1 cellular context compared by ENCODE assay signal in the genomic region with DNA sequence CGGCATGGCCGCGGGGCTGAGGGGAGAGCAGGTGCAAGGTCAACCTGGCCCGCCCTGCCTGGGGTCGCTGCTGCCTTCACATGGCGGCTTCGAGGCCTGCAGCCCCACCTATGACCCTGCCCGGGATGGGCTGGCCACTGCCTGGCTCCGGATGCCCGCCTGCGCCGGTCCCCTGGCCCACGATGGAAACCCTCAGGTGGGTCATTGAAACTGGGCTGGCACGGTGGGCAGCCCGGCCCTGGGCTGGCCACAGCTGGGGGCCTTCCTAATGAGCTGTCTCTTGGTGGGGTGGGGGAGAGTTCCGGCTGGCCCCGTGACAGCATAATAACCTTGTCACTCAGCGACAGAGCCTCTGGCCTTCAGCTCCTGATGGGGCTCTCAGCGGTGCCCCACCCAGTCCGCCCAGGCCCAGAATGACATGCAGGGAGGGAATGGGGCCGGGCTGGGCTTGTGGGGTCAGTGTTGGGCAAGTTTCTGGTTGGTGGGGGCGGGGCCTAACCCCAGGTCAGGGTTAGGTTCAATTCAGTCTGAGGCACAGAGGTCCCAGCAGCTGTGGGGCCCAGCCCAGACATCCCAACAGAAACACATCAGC.
TF ChIP-seq lines count a peak whose summit lies in the region.

TSS of gene CCDC187 (minus strand) at position 270 of the 592 bp plus-strand sequence. CDS start at position 6, 264 bp downstream.

TF ChIP-seq in HepG2, 621 proteins besides CTCF, POLR2A, EP300 and RAD21 (continued from another document):
- TF ChIP-seq ZBTB39 (CRISPR knock-in tag; IDR thresholded peaks at IDR 0.05): no peak
TF ChIP-seq in HepG2: peak in this region for 7.
